18 cellular contexts compared by ENCODE assay signal in genomic region chr1:218461351-218461750, GRCh38.
DNase-seq lines count a peak whose midpoint lies in the region; ATAC-seq and TF ChIP-seq lines count a peak whose summit lies in the region.
"Had no signal": no experiment of that assay in that cellular context is flagged by ENCODE, and none has a peak within 500 bp of the region (broad histone marks: within the 10 kb centered on the region; RNA-seq: fewer than 3 reads in every experiment).

No MANE protein-coding gene starts in this region.

- H3K18ac ChIP-seq in IMR-90 (ENCODE audit: low read depth, low read length): no peak overlapping the region

- peak; percentile 27 for ATAC-seq in IMR-90 (ENCODE audit: low read depth)
- ATAC-seq in HG03039 (IDR thresholded peaks at IDR 0.05; ENCODE audit: unreplicated experiment): no peak
- ATAC-seq in omental fat pad (ENCODE audit: low FRiP score): no peak

- no peak overlapping the region for H3K56ac ChIP-seq in IMR-90 (ENCODE audit: extremely low read depth, insufficient read depth, low read length)

- H3K14ac ChIP-seq in IMR-90 (replicated peaks; ENCODE audit: low read depth, low read length): no peak overlapping the region

- H3K23ac ChIP-seq in IMR-90 (ENCODE audit: low read depth, low read length): no peak overlapping the region

- no peak overlapping the region for H2AK5ac ChIP-seq in IMR-90 (ENCODE audit: low read depth, low read length)

- no peak overlapping the region for H2BK20ac ChIP-seq in IMR-90 (ENCODE audit: low read depth, low read length)

- CTCF ChIA-PET in IMR-90 (lab: Yijun Ruan, JAX): interaction anchor here (0.9 kb wide), 1 partner anchor 14 kb away, joined by 3 read pairs; no protein-coding TSS in a partner anchor

- no peaks in the 10 kb centered on the region for H3K9me3 ChIP-seq in IMR-90 (ENCODE audit: control insufficient read depth, insufficient read depth, low read length)
- no peaks in the 10 kb centered on the region for H3K9me3 ChIP-seq in SK-N-MC (ENCODE audit: low read depth, low read length)
- H3K9me3 ChIP-seq in sigmoid colon: no peaks in the 10 kb centered on the region
- H3K9me3 ChIP-seq: SJCRH30 had no signal

- in situ Hi-C loops in IMR-90 (cut with MboI; ENCODE audit: low sequenced_read_pairs): no loop called here

- H3K4me2 ChIP-seq in IMR-90 (ENCODE audit: low read depth, low read length): no peak overlapping the region

- H3K4me3 ChIP-seq in IMR-90 (ENCODE audit: insufficient read depth, low read depth, low read length): no peak overlapping the region
- no peak overlapping the region for H3K4me3 ChIP-seq in SK-N-MC
- no peak overlapping the region for H3K4me3 ChIP-seq in sigmoid colon
- H3K4me3 ChIP-seq: K562 had no signal

- H3K27ac ChIP-seq in IMR-90 (ENCODE audit: insufficient read depth, low read length) (no peak overlapping the region), SK-N-MC (peak overlapping the region; percentile 93; the same call in 1 of the 2 replicates), sigmoid colon (peak overlapping the region in 3 of 4 donors; percentile 74 to 86 (median 83))

- DNase-seq in IMR-90 (peak; percentile 61), SK-N-MC (ENCODE audit: low read depth, low spot score) (no peak), fibroblast of peridontal ligament (ENCODE audit: extremely low read depth) (peak; percentile 54), sigmoid colon (no peak), amniotic stem cell (lab: John Stamatoyannopoulos, UW) (no peak), omental fat pad (ENCODE audit: low spot score) (no peak)
- DNase-seq: C1 segment of cervical spinal cord; CD8-positive, alpha-beta memory T cell; DMS53; EL; GOT3; NCI-H187; NCI-H2107; NCI-H226; NCI-H524; SJCRH30 had no signal

- no peaks in the 10 kb centered on the region for H3K36me3 ChIP-seq in IMR-90 (ENCODE audit: control insufficient read depth, insufficient read depth, low read length)
- peaks cover 4% of the 10 kb centered on the region; the same call in 1 of the 2 replicates for H3K36me3 ChIP-seq in SK-N-MC (ENCODE audit: insufficient read depth, low read length)
- H3K36me3 ChIP-seq in sigmoid colon: no peaks in the 10 kb centered on the region
- H3K36me3 ChIP-seq: SJCRH30 had no signal

- H2BK5ac ChIP-seq in IMR-90 (ENCODE audit: low read depth, low read length, poor library complexity, severe bottlenecking): no peak overlapping the region

- no peak overlapping the region for H2BK15ac ChIP-seq in IMR-90 (ENCODE audit: low read depth, low read length)

- H3K4me1 ChIP-seq in IMR-90 (ENCODE audit: control insufficient read depth, insufficient read depth, low read length): peaks cover 20% of the 10 kb centered on the region
- peaks cover 0 to 43% (median 32%) of the 10 kb centered on the region in 4 donors for H3K4me1 ChIP-seq in sigmoid colon

- intact Hi-C loops in IMR-90 (cut with micrococcal nuclease): loop anchor here (5.0 kb wide), 1 partner anchor 89 kb away; no protein-coding TSS in a partner anchor
- intact Hi-C loops in sigmoid colon (cut with DNase I): no loop called here

- no TSS peak for BruUV-seq in IMR-90 (replicated peaks; lab: Mats Ljungman, UMichigan)

- no peak overlapping the region for H3K4ac ChIP-seq in IMR-90 (ENCODE audit: low read depth, low read length)

- no CpG with 5 or more reads among the region's 1 CpG for WGBS in IMR-90 (ENCODE audit: extremely low coverage in 2 of 2, insufficient read length in 1 of 2), 2 experiments
- 74 to 79% methylated on average over 1 of the region's 1 CpG for WGBS in sigmoid colon, 2 donors

- POLR2A ChIA-PET in IMR-90 (lab: Charles Lee; ENCODE audit: unreplicated experiment): no interaction called here

- H4K91ac ChIP-seq in IMR-90 (ENCODE audit: insufficient read depth, low read depth, low read length): no peak overlapping the region

- dilution Hi-C loops in IMR-90 (cut with HindIII; ENCODE audit: low sequenced_read_pairs, unreplicated experiment): no loop called here

- H2BK120ac ChIP-seq in IMR-90 (ENCODE audit: low read depth, low read length): no peak overlapping the region

- TF ChIP-seq POLR2A in IMR-90 (IDR thresholded peaks at IDR 0.05; ENCODE audit: low read depth, low read length) (no peak), sigmoid colon (IDR thresholded peaks at IDR 0.05) (no peak)

- H3K27me3 ChIP-seq in IMR-90 (ENCODE audit: control insufficient read depth, insufficient read depth, low read length) (no peaks in the 10 kb centered on the region), sigmoid colon (no peaks in the 10 kb centered on the region)
- H3K27me3 ChIP-seq: SJCRH30 had no signal

- no peak overlapping the region for H4K8ac ChIP-seq in IMR-90 (ENCODE audit: low read depth in 2 of 2, low read length in 2 of 2)

- no peaks in the 10 kb centered on the region for H4K20me1 ChIP-seq in IMR-90 (ENCODE audit: insufficient read depth, low read length)

- H3K79me1 ChIP-seq in IMR-90 (ENCODE audit: low read depth in 1 of 2, low read length in 2 of 2): no peaks in the 10 kb centered on the region

- H3K9ac ChIP-seq in IMR-90 (ENCODE audit: low read depth, low read length) (no peak overlapping the region), SK-N-MC (ENCODE audit: insufficient read length) (no peak overlapping the region)

- TF ChIP-seq EP300 in sigmoid colon (IDR thresholded peaks at IDR 0.05): no peak

- no peak for TF ChIP-seq RAD21 in IMR-90 (IDR thresholded peaks at IDR 0.05; ENCODE audit: low read length)

- H4K5ac ChIP-seq in IMR-90 (ENCODE audit: low read depth, low read length): no peak overlapping the region

- no peak overlapping the region for H2AFZ ChIP-seq in IMR-90 (replicated peaks; ENCODE audit: low read length, poor library complexity)

- TF ChIP-seq CTCF in IMR-90 (conservative IDR thresholded peaks at IDR 0.05; ENCODE audit: low read depth, low read length) (no peak), sigmoid colon (IDR thresholded peaks at IDR 0.05) (no peak), omental fat pad (IDR thresholded peaks at IDR 0.05) (no peak)

- no peak overlapping the region for H2AK9ac ChIP-seq in IMR-90 (replicated peaks; ENCODE audit: low read depth, low read length, poor library complexity)

- H3K9me1 ChIP-seq in IMR-90 (ENCODE audit: insufficient read depth, low read length): peaks cover 14% of the 10 kb centered on the region; the same call in 1 of the 2 replicates

TF ChIP-seq in IMR-90, 13 proteins besides CTCF, POLR2A, EP300 and RAD21:
- no peak for TF ChIP-seq BHLHE40 (IDR thresholded peaks at IDR 0.05; ENCODE audit: low read depth, low read length)
- no peak for TF ChIP-seq USF2 (IDR thresholded peaks at IDR 0.05; ENCODE audit: low read depth, low read length)
- TF ChIP-seq CHD1 (IDR thresholded peaks at IDR 0.05; ENCODE audit: low read depth, low read length): no peak
- no peak for TF ChIP-seq ELK1 (IDR thresholded peaks at IDR 0.05; ENCODE audit: borderline replicate concordance, low read depth, low read length)
- TF ChIP-seq SMC3 (IDR thresholded peaks at IDR 0.05; ENCODE audit: low read depth, low read length): no peak
- TF ChIP-seq CEBPB (IDR thresholded peaks at IDR 0.05; ENCODE audit: low read depth, low read length): no peak
- no peak for TF ChIP-seq RFX5 (IDR thresholded peaks at IDR 0.05; ENCODE audit: low read depth, low read length)
- no peak for TF ChIP-seq MXI1 (IDR thresholded peaks at IDR 0.05; ENCODE audit: borderline replicate concordance, low read depth, low read length)
- no peak for TF ChIP-seq RCOR1 (IDR thresholded peaks at IDR 0.05; ENCODE audit: insufficient replicate concordance, low read length)

Comparison
In these comparisons a context has a peak if more than half of its experiments do, and no peak if none do; other contexts are left out.
1. DNase-seq: peak in IMR-90 (single experiment) and fibroblast of peridontal ligament (single experiment); none in SK-N-MC (single experiment), sigmoid colon (single experiment), amniotic stem cell (single experiment) and omental fat pad (single experiment).